In the genomic region with DNA sequence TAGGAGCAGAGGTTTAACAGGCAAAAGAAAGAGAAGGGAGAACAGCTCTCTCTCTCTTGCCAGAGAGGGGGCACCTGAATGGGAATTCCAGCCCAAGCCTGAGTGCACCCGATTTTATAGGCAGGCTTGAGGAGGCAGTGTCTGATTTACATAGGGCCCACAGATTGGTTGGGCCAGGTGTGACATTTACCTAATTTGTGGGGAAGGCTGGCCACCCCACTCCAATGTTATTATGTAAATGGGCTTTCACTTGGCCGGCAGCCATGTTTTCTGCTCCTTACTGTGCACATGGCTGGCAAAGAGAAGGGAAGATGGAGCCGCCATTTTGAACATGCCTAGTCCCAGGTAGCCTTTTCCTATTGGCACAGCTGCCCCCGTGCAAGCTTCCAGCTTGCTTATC, we compare ENCODE assay signal across 12 cellular contexts.
DNase-seq lines count a peak whose midpoint lies in the region; ATAC-seq lines count a peak whose summit lies in the region.
"Had no signal": no experiment of that assay in that cellular context is flagged by ENCODE, and none has a peak within 500 bp of the region (broad histone marks: within the 10 kb centered on the region; RNA-seq: fewer than 3 reads in every experiment).

No MANE protein-coding gene starts in this region.

- ATAC-seq in GM21619 (IDR thresholded peaks at IDR 0.05; ENCODE audit: unreplicated experiment) = no peak
- ATAC-seq in HG02938 (IDR thresholded peaks at IDR 0.05; ENCODE audit: unreplicated experiment) = no peak
- ATAC-seq: HCT116 had no signal

- DNase-seq in NCI-H748 (lab: John Stamatoyannopoulos, UW; ENCODE audit: unreplicated experiment) (peak; percentile 53), NCI-H748 treated with DMSO at 0.1 percent for 48 hours (lab: John Stamatoyannopoulos, UW) (no peak), NCI-H146 treated with DMSO at 0.1 percent for 48 hours (lab: John Stamatoyannopoulos, UW; ENCODE audit: unreplicated experiment) (peak; percentile 29), NCI-H774 (lab: John Stamatoyannopoulos, UW) (peak; percentile 42), GOT3 (lab: John Stamatoyannopoulos, UW) (no peak), islet precursor cell (no peak)
- DNase-seq: CD8-positive, alpha-beta memory T cell; MG63; NCI-H2107 had no signal

Comparison
In these comparisons a context has a peak if more than half of its experiments do, and no peak if none do; other contexts are left out.
1. DNase-seq: peak in NCI-H748 (single experiment), NCI-H146 treated with DMSO at 0.1 percent for 48 hours (single experiment) and NCI-H774 (single experiment); none in NCI-H748 treated with DMSO at 0.1 percent for 48 hours (single experiment), GOT3 (single experiment) and islet precursor cell (single experiment).